16 cellular contexts compared by ENCODE assay signal in genomic region chr16:69399361-69399760, GRCh38. TPM values are rescaled to one million over a fixed set of nuclear protein-coding genes. Genes with fewer than 3 reads are reported as not detected.
DNase-seq lines count a peak whose midpoint lies in the region; ATAC-seq, FAIRE-seq and TF ChIP-seq lines count a peak whose summit lies in the region.
"Had no signal": no experiment of that assay in that cellular context is flagged by ENCODE, and none has a peak within 500 bp of the region (broad histone marks: within the 10 kb centered on the region; RNA-seq: fewer than 3 reads in every experiment).

No MANE protein-coding gene starts in this region.

- H3K18ac ChIP-seq in mesenchymal stem cell (ENCODE audit: low read depth in 1 of 2, low read length in 2 of 2): peak overlapping the region; percentile 28 to 69

- peaks cover 36% of the 10 kb centered on the region for H3K4me1 Mint-ChIP-seq in activated naive CD8-positive, alpha-beta T cell treated with anti-CD3 and anti-CD28 coated beads, Interleukin-2, amount 50 U/mL, for 24 hours
- peaks cover 25% of the 10 kb centered on the region for H3K4me1 Mint-ChIP-seq in progenitor cell of endocrine pancreas (ENCODE audit: low read depth)

- H3K9ac ChIP-seq in mesenchymal stem cell (ENCODE audit: low read length): no peak overlapping the region

- no peak overlapping the region for H2BK5ac ChIP-seq in mesenchymal stem cell (ENCODE audit: low read depth, low read length, poor library complexity, severe bottlenecking)

- peaks cover 2% of the 10 kb centered on the region for H3K27me3 Mint-ChIP-seq in activated naive CD8-positive, alpha-beta T cell treated with anti-CD3 and anti-CD28 coated beads, Interleukin-2, amount 50 U/mL, for 24 hours
- no peaks in the 10 kb centered on the region for H3K27me3 Mint-ChIP-seq in progenitor cell of endocrine pancreas

- DNase-seq in EL (peak; percentile 46), HTR-8/SVneo (ENCODE audit: insufficient read length, low spot score) (no peak), mesenchymal stem cell (peak; percentile 35), progenitor cell of endocrine pancreas (ENCODE audit: low spot score, unreplicated experiment) (no peak)
- DNase-seq in activated naive CD8-positive, alpha-beta T cell treated with anti-CD3 and anti-CD28 coated beads, Interleukin-2, amount 50 U/mL, for 24 hours: no peak
- DNase-seq in stimulated activated CD4-positive, alpha-beta T cell treated with anti-CD3 and anti-CD28 coated beads, Interleukin-4, amount 100 ng/mL, for 1 hour: no peak
- DNase-seq: hypothalamus; KG1; left lung; NCI-H2081; NK-92 treated with Interleukin-12 subunit alpha and Interleukin-12 subunit beta, amount 100 ng/mL, for 24 hours; stimulated activated CD4-positive, alpha-beta T cell treated with anti-CD3 and anti-CD28 coated beads, Interleukin-12 subunit alpha, Interleukin-12 subunit beta, amount 100 ng/mL, for 4 hours; thyroid gland had no signal

- no peak overlapping the region for H3K4me3 Mint-ChIP-seq in activated naive CD8-positive, alpha-beta T cell treated with anti-CD3 and anti-CD28 coated beads, Interleukin-2, amount 50 U/mL, for 24 hours
- no peak overlapping the region for H3K4me3 Mint-ChIP-seq in progenitor cell of endocrine pancreas (ENCODE audit: low read depth)
- H3K4me3 Mint-ChIP-seq: activated T-helper 1 cell treated with anti-CD3 and anti-CD28 coated beads, Interleukin-12 subunit alpha, Interleukin-12 subunit beta, Interleukin-2, Interleukin-4 antibody, amounts not matched to agents 30 ng/mL and 10 ng/mL and 1 ng/mL, durations not matched to agents 14 hours and 24 hours and 36 hours had no signal

- H3K4me1 ChIP-seq in mesenchymal stem cell (ENCODE audit: control insufficient read depth, insufficient read depth, low read depth, low read length): peaks cover 12% of the 10 kb centered on the region

- peak overlapping the region; percentile 68 for H4K91ac ChIP-seq in mesenchymal stem cell (ENCODE audit: low read length)

- WGBS in mesenchymal stem cell: 36% methylated on average over 3 of the region's 3 CpGs

- H2AK5ac ChIP-seq in mesenchymal stem cell (ENCODE audit: low read length, severe bottlenecking): peak overlapping the region; percentile 90

- H3K14ac ChIP-seq in mesenchymal stem cell (ENCODE audit: low read length in 2 of 2): peak overlapping the region; percentile 15 to 58

- H3K9me3 ChIP-seq in mesenchymal stem cell (ENCODE audit: control insufficient read depth, low read length): no peaks in the 10 kb centered on the region
- H3K9me3 ChIP-seq: left lung, thyroid gland had no signal

- H3K36me3 ChIP-seq in mesenchymal stem cell (ENCODE audit: control insufficient read depth in 1 of 2, insufficient read depth in 2 of 2, low read depth in 1 of 2, low read length in 2 of 2): no peaks in the 10 kb centered on the region
- H3K36me3 ChIP-seq: cardiac muscle cell, left lung, thyroid gland had no signal

- peak overlapping the region; percentile 89 to 97 for H3K4ac ChIP-seq in mesenchymal stem cell (ENCODE audit: low read depth in 1 of 2, low read length in 2 of 2)

- peak overlapping the region; percentile 24 for H4K8ac ChIP-seq in mesenchymal stem cell (ENCODE audit: low read length)

- no peaks in the 10 kb centered on the region for H3K9me3 Mint-ChIP-seq in activated naive CD8-positive, alpha-beta T cell treated with anti-CD3 and anti-CD28 coated beads, Interleukin-2, amount 50 U/mL, for 24 hours
- no peaks in the 10 kb centered on the region for H3K9me3 Mint-ChIP-seq in progenitor cell of endocrine pancreas (ENCODE audit: low read depth)
- H3K9me3 Mint-ChIP-seq: activated T-helper 1 cell treated with anti-CD3 and anti-CD28 coated beads, Interleukin-12 subunit alpha, Interleukin-12 subunit beta, Interleukin-2, Interleukin-4 antibody, amounts not matched to agents 30 ng/mL and 10 ng/mL and 1 ng/mL, durations not matched to agents 14 hours and 24 hours and 36 hours had no signal

- no peak overlapping the region for H2BK15ac ChIP-seq in mesenchymal stem cell (ENCODE audit: low read depth, poor library complexity, severe bottlenecking)

- no peak overlapping the region for H3K4me3 ChIP-seq in mesenchymal stem cell (ENCODE audit: insufficient read depth in 1 of 2, low read depth in 1 of 2, low read length in 2 of 2)
- H3K4me3 ChIP-seq: cardiac muscle cell, left lung, thyroid gland had no signal

- no peak overlapping the region for H3K23ac ChIP-seq in mesenchymal stem cell (ENCODE audit: low read length in 2 of 2)

- no peaks in the 10 kb centered on the region for H3K36me3 Mint-ChIP-seq in activated naive CD8-positive, alpha-beta T cell treated with anti-CD3 and anti-CD28 coated beads, Interleukin-2, amount 50 U/mL, for 24 hours (ENCODE audit: low read depth)
- no peaks in the 10 kb centered on the region for H3K36me3 Mint-ChIP-seq in progenitor cell of endocrine pancreas (ENCODE audit: insufficient read depth)

- peak overlapping the region; percentile 42 for H2BK120ac ChIP-seq in mesenchymal stem cell (ENCODE audit: low read depth, low read length)

- H3K27ac Mint-ChIP-seq in activated naive CD8-positive, alpha-beta T cell treated with anti-CD3 and anti-CD28 coated beads, Interleukin-2, amount 50 U/mL, for 24 hours: no peak overlapping the region
- H3K27ac Mint-ChIP-seq in progenitor cell of endocrine pancreas: no peak overlapping the region
- H3K27ac Mint-ChIP-seq: activated T-helper 1 cell treated with anti-CD3 and anti-CD28 coated beads, Interleukin-12 subunit alpha, Interleukin-12 subunit beta, Interleukin-2, Interleukin-4 antibody, amounts not matched to agents 30 ng/mL and 10 ng/mL and 1 ng/mL, durations not matched to agents 14 hours and 24 hours and 36 hours had no signal

- TF ChIP-seq CTCF in progenitor cell of endocrine pancreas (IDR thresholded peaks at IDR 0.05; ENCODE audit: unreplicated experiment): no peak

- H2BK12ac ChIP-seq in mesenchymal stem cell (ENCODE audit: low read length in 2 of 2): peak overlapping the region; percentile 20 to 84

- no peak overlapping the region for H3K27ac ChIP-seq in mesenchymal stem cell (ENCODE audit: low read length, poor library complexity, severe bottlenecking)
- H3K27ac ChIP-seq: cardiac muscle cell, left lung had no signal

- H3K27me3 ChIP-seq in mesenchymal stem cell (ENCODE audit: control insufficient read depth in 1 of 2, insufficient read depth in 1 of 2, low read length in 2 of 2): no peaks in the 10 kb centered on the region
- H3K27me3 ChIP-seq: cardiac muscle cell, left lung, thyroid gland had no signal

- H3K79me1 ChIP-seq in mesenchymal stem cell (replicated peaks; ENCODE audit: low read length, poor library complexity, severe bottlenecking): peaks cover 2% of the 10 kb centered on the region

- peak; percentile 38 for FAIRE-seq in HTR-8/SVneo (lab: Jason Lieb, UNC)

- ATAC-seq in activated naive CD8-positive, alpha-beta T cell treated with anti-CD3 and anti-CD28 coated beads, Interleukin-2, amount 50 U/mL, for 24 hours: peak; percentile 68
- ATAC-seq in HG03432 (IDR thresholded peaks at IDR 0.05; ENCODE audit: unreplicated experiment): no peak
- ATAC-seq: left lung had no signal

- H3K4me2 ChIP-seq in mesenchymal stem cell (ENCODE audit: low read length, poor library complexity, severe bottlenecking): no peak overlapping the region

- H2AFZ ChIP-seq in mesenchymal stem cell (ENCODE audit: low read depth, low read length): no peak overlapping the region

RNA-seq across cellular contexts. Expression of gene TERF2, which starts 13.6 kb away (rescaled TPM):
- 27.2 TPM for polyA plus RNA-seq in mesenchymal stem cell (2013, experiment 1 of 2)
- 28.4 TPM for polyA plus RNA-seq in mesenchymal stem cell (2013, experiment 2 of 2)
- total RNA-seq in progenitor cell of endocrine pancreas: 41.4 and 46.6 TPM in 2 replicates

RNA-seq across cellular contexts. Expression of gene CYB5B, which starts 25.1 kb away (rescaled TPM):
- polyA plus RNA-seq in mesenchymal stem cell (2013, experiment 1 of 2): 379 TPM
- polyA plus RNA-seq in mesenchymal stem cell (2013, experiment 2 of 2): 384 TPM
- 104 and 108 TPM in 2 replicates for total RNA-seq in progenitor cell of endocrine pancreas

RNA-seq across cellular contexts. Expression of gene TMED6, which starts 47.8 kb away (rescaled TPM):
- polyA plus RNA-seq in mesenchymal stem cell (2013, experiment 1 of 2): 0.10 TPM
- polyA plus RNA-seq in mesenchymal stem cell (2013, experiment 2 of 2): not detected
- 2.6 and 3.6 TPM in 2 replicates for total RNA-seq in progenitor cell of endocrine pancreas

RNA-seq across cellular contexts. Expression of gene NIP7, which starts 59.8 kb away (rescaled TPM):
- 23.7 TPM for polyA plus RNA-seq in mesenchymal stem cell (2013, experiment 1 of 2)
- 23.7 TPM for polyA plus RNA-seq in mesenchymal stem cell (2013, experiment 2 of 2)
- 22.9 and 23.8 TPM in 2 replicates for total RNA-seq in progenitor cell of endocrine pancreas

RNA-seq across cellular contexts. Expression of gene COG8, which starts 60.0 kb away (rescaled TPM):
- 20.3 TPM for polyA plus RNA-seq in mesenchymal stem cell (2013, experiment 1 of 2)
- 20.9 TPM for polyA plus RNA-seq in mesenchymal stem cell (2013, experiment 2 of 2)
- total RNA-seq in progenitor cell of endocrine pancreas: 55.2 and 58.6 TPM in 2 replicates

Comparison
In these comparisons a context has a peak if more than half of its experiments do, and no peak if none do; other contexts are left out.
1. DNase-seq: peak in EL (single experiment) and mesenchymal stem cell (single experiment); none in HTR-8/SVneo (single experiment), activated naive CD8-positive, alpha-beta T cell treated with anti-CD3 and anti-CD28 coated beads, Interleukin-2, amount 50 U/mL, for 24 hours (single experiment), progenitor cell of endocrine pancreas (single experiment) and stimulated activated CD4-positive, alpha-beta T cell treated with anti-CD3 and anti-CD28 coated beads, Interleukin-4, amount 100 ng/mL, for 1 hour (single experiment).